In the genomic region with DNA sequence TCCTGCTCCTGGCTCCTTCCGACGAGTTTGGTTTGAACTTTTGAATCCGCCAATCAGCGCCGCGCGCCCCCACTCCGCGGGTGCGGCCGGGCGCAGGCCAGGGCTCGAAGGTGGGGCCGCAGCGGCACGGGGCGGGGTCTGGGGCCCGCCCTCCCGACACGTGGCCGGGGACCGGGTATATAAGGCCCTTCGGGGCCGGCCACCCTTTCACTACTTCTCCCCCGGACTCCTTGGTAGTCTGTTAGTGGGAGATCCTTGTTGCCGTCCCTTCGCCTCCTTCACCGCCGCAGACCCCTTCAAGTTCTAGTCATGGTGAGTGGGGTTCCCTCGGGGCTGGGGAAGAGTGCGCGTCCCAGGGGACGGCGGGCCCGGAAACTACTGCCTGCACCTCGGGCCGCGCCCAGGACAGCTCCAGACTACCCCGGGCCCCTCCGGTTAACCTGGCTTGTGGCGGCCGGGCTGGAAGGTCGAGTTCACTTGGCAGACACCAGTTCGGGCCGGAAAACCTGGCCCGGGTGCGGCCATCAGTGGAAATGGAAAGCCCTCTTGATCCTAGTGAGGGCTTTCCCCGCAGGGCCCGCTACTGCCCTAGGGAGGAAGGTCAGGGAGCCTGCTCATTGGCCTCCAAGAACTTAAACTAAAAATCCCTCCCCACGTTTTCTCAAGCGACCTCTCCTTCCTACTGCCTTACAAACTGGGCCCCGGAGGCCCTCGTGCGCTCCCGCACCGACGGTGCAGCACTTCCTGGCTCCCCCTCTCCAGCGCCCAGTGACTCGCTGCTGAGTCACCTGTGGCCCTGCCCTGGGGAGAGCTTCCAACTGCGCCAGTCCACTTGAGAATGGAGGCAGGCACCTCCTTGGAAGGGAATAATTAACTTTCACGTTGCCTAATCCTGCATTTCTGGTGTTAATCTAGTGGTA, we compare ENCODE assay signal across 8 cellular contexts. TPM values are rescaled to one million over a fixed set of nuclear protein-coding genes. Genes with fewer than 3 reads are reported as not detected.
DNase-seq lines count a peak whose midpoint lies in the region; ATAC-seq and TF ChIP-seq lines count a peak whose summit lies in the region.

A gene (plus strand): TSS at position 210 of the 920 bp plus-strand sequence. CDS start 100 bp downstream, at position 310.

- H3K4me3 Mint-ChIP-seq in T-helper 17 cell, result peak within 1 kb of the TSS; percentile 95

- ATAC-seq in HG02852 (IDR thresholded peaks at IDR 0.05; ENCODE audit: unreplicated experiment) (peak; percentile 75), T-helper 17 cell (peak; percentile 89), right cardiac atrium (peak; percentile 96 to 97)

- WGBS in right cardiac atrium, result 2% methylated on average over 61 of the region's 61 CpGs

- H3K36me3 Mint-ChIP-seq in T-helper 17 cell (ENCODE audit: low read depth), result peaks cover 2% of the 10 kb centered on the region

- H3K27ac Mint-ChIP-seq in T-helper 17 cell, result peak within 1 kb of the TSS; percentile 94

- H3K4me3 ChIP-seq in right cardiac atrium (ENCODE audit: low read length) (peak within 1 kb of the TSS; percentile 71), uterus (peak within 1 kb of the TSS; percentile 71 to 86)

- intact Hi-C loops in right cardiac atrium (cut with DNase I) (no loop called here), uterus (cut with DNase I; ENCODE audit: low total_unique reads) (no loop called here)

- H3K4me1 Mint-ChIP-seq in T-helper 17 cell, result peaks cover 27% of the 10 kb centered on the region

- H3K27me3 ChIP-seq in right cardiac atrium (ENCODE audit: control insufficient read depth, insufficient read depth) (no peaks in the 10 kb centered on the region), uterus (no peaks in the 10 kb centered on the region)

- H3K27me3 Mint-ChIP-seq in T-helper 17 cell, result no peaks in the 10 kb centered on the region

- H3K9me3 ChIP-seq in T-helper 17 cell (ENCODE audit: control insufficient read depth, low read length, poor library complexity, severe bottlenecking), result no peaks in the 10 kb centered on the region
- H3K9me3 ChIP-seq in right cardiac atrium (ENCODE audit: control insufficient read depth, low read length), result no peaks in the 10 kb centered on the region
- no peaks in the 10 kb centered on the region for H3K9me3 ChIP-seq in uterus

- H3K36me3 ChIP-seq in uterus, result no peaks in the 10 kb centered on the region

- in situ Hi-C loops in GM13976 (cut with MboI; ENCODE audit: low sequenced_read_pairs, unreplicated experiment), result no loop called here

- peak; percentile 20 to 61 for TF ChIP-seq POLR2A in uterus (IDR thresholded peaks at IDR 0.05)

- TF ChIP-seq CTCF in GM13976 (IDR thresholded peaks at IDR 0.05; ENCODE audit: borderline replicate concordance, control extremely low read depth, extremely low read depth, insufficient read depth, missing control alignments) (peak; percentile 5), uterus (IDR thresholded peaks at IDR 0.05) (peak in 2 of 4 experiments; percentile 2 to 10)

- H3K4me1 ChIP-seq in right cardiac atrium (ENCODE audit: control insufficient read depth, insufficient read depth, low read length), result peaks cover 2% of the 10 kb centered on the region
- H3K4me1 ChIP-seq in uterus, result peaks cover 0 to 7% of the 10 kb centered on the region in 2 donors

- peak within 1 kb of the TSS; percentile 31 for H3K27ac ChIP-seq in angular gyrus (ENCODE audit: low read depth, low read length)
- peak within 1 kb of the TSS; percentile 74 for H3K27ac ChIP-seq in right cardiac atrium (ENCODE audit: low read length)
- peak within 1 kb of the TSS; percentile 81 to 91 for H3K27ac ChIP-seq in uterus

- DNase-seq in GM13976 (ENCODE audit: low spot score) (peak; percentile 100), NCI-H146 (lab: John Stamatoyannopoulos, UW) (peak; percentile 97), T-helper 17 cell (peak; percentile 74 to 82 (median 81)), right cardiac atrium (peak; percentile 96 to 98 (median 97)), putamen (ENCODE audit: low spot score) (peak; percentile 41), uterus (peak; percentile 88 to 89)

RNA-seq across cellular contexts. Expression of the gene that starts here (rescaled TPM):
- total RNA-seq in T-helper 17 cell, result 10 to 100 TPM; 49.7 to 66.7 TPM
- 10 to 100 TPM; 34.2 to 71.7 (median 66.7) TPM for total RNA-seq in right cardiac atrium
- polyA plus RNA-seq in right cardiac atrium, result 106 TPM
- 10 to 100 TPM; 30.7 to 90.0 (median 74.6) TPM for total RNA-seq in uterus

Comparison
In these comparisons a context has a peak if more than half of its experiments do, and no peak if none do; other contexts are left out.
1. Peak in every context shown above with its lines: DNase-seq, ATAC-seq, H3K4me3 ChIP-seq and H3K27ac ChIP-seq.
2. DNase-seq: peak in every context shown above with its lines; median percentile 100 in GM13976; 97 in NCI-H146; 97 in right cardiac atrium; 88 in uterus; 81 in T-helper 17 cell; 41 in putamen.
3. H3K27ac ChIP-seq: peak in every context shown above with its lines; median percentile 86 in uterus; 74 in right cardiac atrium; 31 in angular gyrus.